25 cellular contexts compared by ENCODE assay signal in genomic region chr2:86082768-86083167, GRCh38.
"Had no signal": no experiment of that assay in that cellular context is flagged by ENCODE, and none has a peak within 500 bp of the region (broad histone marks: within the 10 kb centered on the region; RNA-seq: fewer than 3 reads in every experiment).

No MANE protein-coding gene starts in this region.

- ATAC-seq: activated T-cell treated with anti-CD3 and anti-CD28 coated beads, Interleukin-2, amount 50 U/mL, for 72 hours; SK-N-SH treated with all-trans-retinoic acid at 6 μM for 48 hours; WTC11 had no signal

- DNase-seq: activated CD4-positive, alpha-beta memory T cell treated with anti-CD3 and anti-CD28 coated beads for 36 hours; activated CD4-positive, alpha-beta T cell treated with anti-CD3 and anti-CD28 coated beads for 1 hour; activated CD4-positive, alpha-beta T cell treated with anti-CD3 and anti-CD28 coated beads, Interleukin-2, amount 10 ng/mL, durations not matched to agents 7 days and 5 days; activated CD8-positive, alpha-beta memory T cell treated with anti-CD3 and anti-CD28 coated beads for 24 hours; activated gamma-delta T cell treated with Interleukin-2 at 50 U/mL for 16 hours; activated naive CD4-positive, alpha-beta T cell treated with anti-CD3 and anti-CD28 coated beads, Interleukin-2, amount 50 U/mL, for 16 hours; activated T-cell treated with anti-CD3 and anti-CD28 coated beads, Interleukin-2, amount 50 U/mL, for 72 hours; aorta; MV-4-11; NCI-H1092 treated with DMSO at 0.1 percent for 48 hours; NCI-H1417 treated with DMSO at 0.1 percent for 48 hours; NCI-H1694; NCI-H2029; NCI-H446; NCI-H524; Peyer's patch; Right ventricle myocardium superior; SJCRH30; SW 1271; T-helper 9 cell had no signal

- H3K27ac Mint-ChIP-seq: activated CD4-positive, alpha-beta memory T cell treated with anti-CD3 and anti-CD28 coated beads for 36 hours; activated T-helper 2 cell treated with anti-CD3 and anti-CD28 coated beads, Interferon-gamma antibody, Interleukin-2, Interleukin-4, amounts not matched to agents 10 μg/mL and 5 μg/mL and 100 μg/mL, durations not matched to agents 14 hours and 24 hours and 36 hours; WTC11 had no signal

- H3K4me3 ChIP-seq: breast epithelium, Peyer's patch, SJCRH30 had no signal

- H3K4me1 Mint-ChIP-seq: WTC11 had no signal

- H3K27me3 Mint-ChIP-seq: activated CD4-positive, alpha-beta memory T cell treated with anti-CD3 and anti-CD28 coated beads for 36 hours; activated CD4-positive, alpha-beta T cell treated with anti-CD3 and anti-CD28 coated beads, Interleukin-2, amount 10 ng/mL, durations not matched to agents 7 days and 5 days had no signal

- H3K9me3 Mint-ChIP-seq: activated CD4-positive, alpha-beta memory T cell treated with anti-CD3 and anti-CD28 coated beads for 36 hours; activated CD4-positive, alpha-beta T cell treated with anti-CD3 and anti-CD28 coated beads, Interleukin-2, amount 10 ng/mL, durations not matched to agents 7 days and 5 days; activated T-cell treated with anti-CD3 and anti-CD28 coated beads, Interleukin-2, amount 50 U/mL, for 72 hours; activated T-helper 2 cell treated with anti-CD3 and anti-CD28 coated beads, Interferon-gamma antibody, Interleukin-2, Interleukin-4, amounts not matched to agents 10 μg/mL and 5 μg/mL and 100 μg/mL, durations not matched to agents 14 hours and 24 hours and 36 hours; T-helper 1 cell treated with Interleukin-12 subunit alpha and Interleukin-12 subunit beta and Interleukin-4 antibody, amounts not matched to agents 30 μg/mL and 1 μg/mL, for 36 hours; WTC11 had no signal

- H3K4me3 Mint-ChIP-seq: activated CD4-positive, alpha-beta memory T cell treated with anti-CD3 and anti-CD28 coated beads for 36 hours; activated CD4-positive, alpha-beta T cell treated with anti-CD3 and anti-CD28 coated beads, Interleukin-2, amount 10 ng/mL, durations not matched to agents 7 days and 5 days; activated T-cell treated with anti-CD3 and anti-CD28 coated beads, Interleukin-2, amount 50 U/mL, for 72 hours; T-helper 1 cell treated with Interleukin-12 subunit alpha and Interleukin-12 subunit beta and Interleukin-4 antibody, amounts not matched to agents 30 μg/mL and 1 μg/mL, for 36 hours; WTC11 had no signal
